In the genomic region with DNA sequence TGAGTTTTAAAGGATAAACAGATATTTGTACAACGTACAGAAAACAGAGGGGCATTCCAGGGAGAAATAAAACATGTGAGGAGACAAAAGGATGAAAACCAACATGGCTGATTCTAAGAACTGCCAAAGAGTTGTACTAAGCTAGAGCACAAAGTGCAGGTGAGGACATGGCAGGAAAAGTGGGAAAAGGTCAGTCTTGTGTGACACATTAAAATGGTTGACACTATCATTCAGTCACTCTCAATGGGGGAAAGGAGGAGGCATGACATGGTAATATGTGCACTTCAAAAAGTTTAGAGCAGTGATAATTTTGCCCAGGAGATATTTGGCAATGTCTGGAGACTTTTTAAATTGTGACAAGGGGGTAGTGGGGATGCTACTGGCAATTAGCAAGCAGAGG, we compare ENCODE assay signal across 23 cellular contexts. TPM values are rescaled to one million over a fixed set of nuclear protein-coding genes. Genes with fewer than 3 reads are reported as not detected.
DNase-seq lines count a peak whose midpoint lies in the region; ATAC-seq, FAIRE-seq and TF ChIP-seq lines count a peak whose summit lies in the region.
"Had no signal": no experiment of that assay in that cellular context is flagged by ENCODE, and none has a peak within 500 bp of the region (broad histone marks: within the 10 kb centered on the region; RNA-seq: fewer than 3 reads in every experiment).

No MANE protein-coding gene starts in this region.

- peak overlapping the region; percentile 1 to 36 for H3K27ac Mint-ChIP-seq in T-cell
- H3K27ac Mint-ChIP-seq in memory B cell = peak overlapping the region; percentile 19

- TF ChIP-seq POLR2A in HepG2 (IDR thresholded peaks at IDR 0.05; ENCODE audit: insufficient read depth in 1 of 2, low read depth in 2 of 2, low read length in 2 of 2) (no peak), right lobe of liver (IDR thresholded peaks at IDR 0.05) (no peak)

- TF ChIP-seq EP300 in HepG2 (IDR thresholded peaks at IDR 0.05; ENCODE audit: low read depth in 2 of 2, low read length in 2 of 2) = no peak
- no peak for TF ChIP-seq EP300 in HepG2 (CRISPR knock-in tag; IDR thresholded peaks at IDR 0.05; ENCODE audit: borderline replicate concordance)

- DNase-seq in HepG2 (ENCODE audit: low spot score) (no peak), right lobe of liver (no peak), T-cell (no peak), memory B cell (ENCODE audit: low spot score in 2 of 2) (no peak), left cardiac atrium (no peak), GM10248 (ENCODE audit: extremely low spot score) (no peak)
- DNase-seq: BE2C; CD8-positive, alpha-beta memory T cell; DMS79; Kasumi-1; MM.1S; NCI-H1092; NCI-H146; NCI-H2081; NCI-H510A; NCI-H748 treated with DMSO at 0.1 percent for 48 hours; OCI-M1; Right ventricle myocardium superior had no signal

- H3K27me3 ChIP-seq in HepG2 (ENCODE audit: control insufficient read depth in 1 of 2, insufficient read depth in 2 of 2, low read length in 2 of 2) (no peaks in the 10 kb centered on the region), right lobe of liver (no peaks in the 10 kb centered on the region)
- H3K27me3 ChIP-seq: BE2C had no signal

- H2AFZ ChIP-seq in HepG2 (ENCODE audit: low read length) = no peak overlapping the region

- no peak for ATAC-seq in HepG2
- ATAC-seq in right lobe of liver = no peak
- ATAC-seq in T-cell (replicated peaks in 1 of 4) = no peak
- no peak for ATAC-seq in memory B cell (ENCODE audit: low read depth)
- no peak for ATAC-seq in left cardiac atrium
- no peak for ATAC-seq in HG02623 (IDR thresholded peaks at IDR 0.05; ENCODE audit: unreplicated experiment)

- H3K4me3 ChIP-seq in HepG2 (replicated peaks in 1 of 3; ENCODE audit: insufficient read depth in 1 of 3, low read depth in 2 of 3, low read length in 3 of 3) = no peak overlapping the region
- H3K4me3 ChIP-seq in right lobe of liver = no peak overlapping the region

- TF ChIP-seq CTCF in HepG2 (CRISPR knock-in tag; IDR thresholded peaks at IDR 0.05) (no peak), right lobe of liver (IDR thresholded peaks at IDR 0.05) (no peak), GM10248 (IDR thresholded peaks at IDR 0.05; ENCODE audit: control extremely low read depth, extremely low read depth, low read depth, missing control alignments) (no peak)

- peaks cover 9% of the 10 kb centered on the region for H3K79me2 ChIP-seq in HepG2 (ENCODE audit: insufficient read depth, low read length)

- H3K9ac ChIP-seq in HepG2 (ENCODE audit: insufficient read depth, low read depth, low read length) = no peak overlapping the region

- H3K9me3 ChIP-seq in HepG2 (ENCODE audit: low read length) = no peaks in the 10 kb centered on the region
- H3K9me3 ChIP-seq in right lobe of liver = no peaks in the 10 kb centered on the region
- H3K9me3 ChIP-seq: BE2C had no signal

- no peak overlapping the region for H3K4me2 ChIP-seq in HepG2 (ENCODE audit: low read depth, low read length)

- no peak overlapping the region for H3K4me3 Mint-ChIP-seq in T-cell
- no peak overlapping the region for H3K4me3 Mint-ChIP-seq in memory B cell
- H3K4me3 Mint-ChIP-seq: CD8-positive, alpha-beta memory T cell; IgD-negative memory B cell had no signal

- WGBS in HepG2 (ENCODE audit: low lambda C conversion rate) = 87% methylated on average over 1 of the region's 1 CpG
- 68% methylated on average over 1 of the region's 1 CpG for WGBS in right lobe of liver (ENCODE audit: insufficient coverage, low coverage, low lambda C conversion rate, missing lambda C conversion rate)

- no peaks in the 10 kb centered on the region for H3K27me3 Mint-ChIP-seq in T-cell
- no peaks in the 10 kb centered on the region for H3K27me3 Mint-ChIP-seq in memory B cell
- H3K27me3 Mint-ChIP-seq: CD8-positive, alpha-beta memory T cell; IgD-negative memory B cell had no signal

- POLR2A ChIA-PET in HepG2 (lab: Yijun Ruan, JAX) (no interaction called here), T-cell (lab: Charles Lee) (interaction anchor here in 1 of 2 donors (0.6 kb wide), 1 partner anchor 29 kb away, joined by 3 read pairs; no protein-coding TSS in a partner anchor), GM10248 (lab: Yijun Ruan, JAX) (no interaction called here)

- no TSS peak for BruUV-seq in HepG2 (replicated peaks; lab: Mats Ljungman, UMichigan)

- no peak overlapping the region for H3K27ac ChIP-seq in HepG2 (ENCODE audit: extremely low read length, insufficient read depth, low read length)
- H3K27ac ChIP-seq in right lobe of liver = no peak overlapping the region
- H3K27ac ChIP-seq: HL-60 had no signal

- CTCF ChIA-PET in HepG2 (lab: Yijun Ruan, JAX; ENCODE audit: low intra/inter-chr PET ratio, low total read pairs) = no interaction called here
- CTCF ChIA-PET in T-cell (lab: Charles Lee) = interaction anchor here in 1 of 2 donors (0.6 to 0.8 kb wide), 2 partner anchors 14 to 25 kb away, joined by 3 read pairs; no protein-coding TSS in a partner anchor
- CTCF ChIA-PET in GM10248 (lab: Yijun Ruan, JAX) = interaction anchor here (1.9 kb wide), 1 partner anchor 23 kb away, joined by 7 read pairs; no protein-coding TSS in a partner anchor

- H3K36me3 Mint-ChIP-seq in T-cell = peaks cover 67% of the 10 kb centered on the region
- peaks cover 34% of the 10 kb centered on the region for H3K36me3 Mint-ChIP-seq in memory B cell

- no peak for TF ChIP-seq RAD21 in HepG2 (CRISPR knock-in tag; IDR thresholded peaks at IDR 0.05)

- H3K4me1 Mint-ChIP-seq in T-cell (peaks cover 24 to 34% (median 30%) of the 10 kb centered on the region in 3 donors), memory B cell (peaks cover 14% of the 10 kb centered on the region)

- intact Hi-C loops in HepG2 (cut with micrococcal nuclease; ENCODE audit: unreplicated experiment) (no loop called here), right lobe of liver (cut with DNase I) (no loop called here), left cardiac atrium (cut with DNase I) (no loop called here)

- no peak for FAIRE-seq in HepG2 (lab: Jason Lieb, UNC)
- FAIRE-seq: H54, HTR-8/SVneo had no signal

- H3K4me1 ChIP-seq in HepG2 (ENCODE audit: insufficient read depth, low read length) = peaks cover 5% of the 10 kb centered on the region; the same call in 1 of the 2 replicates
- no peaks in the 10 kb centered on the region for H3K4me1 ChIP-seq in right lobe of liver

- no peaks in the 10 kb centered on the region for H4K20me1 ChIP-seq in HepG2 (ENCODE audit: insufficient read depth, low read length)

- in situ Hi-C loops in HepG2 (cut with HindIII; ENCODE audit: extremely low pct_ligation_motif_present, low pct_unique_long_range_greater_than_20kb) = no loop called here

- H3K36me3 ChIP-seq in HepG2 (replicated peaks in 1 of 2; ENCODE audit: control insufficient read depth in 1 of 2, insufficient read depth in 2 of 2, low read length in 2 of 2) = peaks cover 6 to 63% of the 10 kb centered on the region in 2 experiments
- H3K36me3 ChIP-seq in right lobe of liver = peaks cover 0 to 32% (median 7%) of the 10 kb centered on the region in 4 donors

- H3K9me3 Mint-ChIP-seq in T-cell (peaks cover 0 to 5% (median 3%) of the 10 kb centered on the region in 3 donors), memory B cell (no peaks in the 10 kb centered on the region)

TF ChIP-seq in HepG2, 621 proteins besides CTCF, POLR2A, EP300 and RAD21 (continues in another document):
- TF ChIP-seq RBFOX2 (IDR thresholded peaks at IDR 0.05; ENCODE audit: low read depth, low read length) (no peak), ZNF616 (CRISPR knock-in tag; IDR thresholded peaks at IDR 0.05; ENCODE audit: low read depth) (0 out of 2 replicates have a peak, but pooled peaks have one; percentile 37), JUNB (CRISPR knock-in tag; IDR thresholded peaks at IDR 0.05; ENCODE audit: borderline replicate concordance) (no peak), ZMYM4 (CRISPR knock-in tag; IDR thresholded peaks at IDR 0.05) (0 out of 2 replicates have a peak, but pooled peaks have one; percentile 20), SMARCE1 (IDR thresholded peaks at IDR 0.05; ENCODE audit: borderline replicate concordance) (no peak)

RNA-seq across cellular contexts. Expression of gene PHIP, which starts 21.8 kb away (rescaled TPM):
- total RNA-seq in HepG2 (2016; rRNA removed; fragmentation: Illumina TruSeq; extraction: Trizol) = 23.5 and 36.0 TPM in 2 replicates
- 5.8 and 5.9 TPM in 2 replicates for total RNA-seq in HepG2 (2016; cell fraction: cytosol; rRNA removed; fragmentation: Illumina TruSeq; extraction: Trizol; ENCODE audit: low read depth)
- 22.7 and 33.7 TPM in 2 replicates for total RNA-seq in HepG2 (2016; cell fraction: insoluble cytoplasmic fraction; rRNA removed; fragmentation: Illumina TruSeq; extraction: Trizol)
- 6.2 and 7.7 TPM in 2 replicates for total RNA-seq in HepG2 (2016; cell fraction: membrane; rRNA removed; fragmentation: Illumina TruSeq; extraction: Trizol)
- total RNA-seq in HepG2 (2016; cell fraction: nucleus; rRNA removed; fragmentation: Illumina TruSeq; extraction: Trizol) = 60.3 and 61.0 TPM in 2 replicates
- polyA plus RNA-seq in HepG2 (2011; rRNA removed) = 5.3 and 6.5 TPM in 2 replicates
- polyA plus RNA-seq in HepG2 (2011; cell fraction: cytosol; rRNA removed) = 1.9 and 2.7 TPM in 2 replicates
- polyA plus RNA-seq in HepG2 (2011; cell fraction: nucleus; rRNA removed) = 11.2 and 12.3 TPM in 2 replicates
- polyA plus RNA-seq in HepG2 (2012) = 11.8 and 14.6 TPM in 2 replicates
- polyA plus RNA-seq in HepG2 (2016; cell fraction: cytosol; fragmentation: Illumina TruSeq; extraction: Trizol; ENCODE audit: low read depth) = 0.29 and 0.36 TPM in 2 replicates
- polyA plus RNA-seq in HepG2 (2016; cell fraction: insoluble cytoplasmic fraction; fragmentation: Illumina TruSeq; extraction: Trizol; ENCODE audit: low read depth) = 14.4 and 15.1 TPM in 2 replicates
- polyA plus RNA-seq in HepG2 (2016; cell fraction: membrane; fragmentation: Illumina TruSeq; extraction: Trizol; ENCODE audit: low read depth) = 0.94 and 1.2 TPM in 2 replicates
- 48.0 and 52.8 TPM in 2 replicates for polyA plus RNA-seq in HepG2 (2016; cell fraction: nucleus; fragmentation: Illumina TruSeq; extraction: Trizol; ENCODE audit: insufficient read depth, low read depth)
- polyA minus RNA-seq in HepG2 (2011; rRNA and poly(A)+ RNA removed; ENCODE audit: low replicate concordance) = 10.0 and 19.3 TPM in 2 replicates
- 15.4 and 16.9 TPM in 2 replicates for polyA minus RNA-seq in HepG2 (2011; cell fraction: cytosol; rRNA and poly(A)+ RNA removed)
- 103 and 105 TPM in 2 replicates for polyA minus RNA-seq in HepG2 (2011; cell fraction: nucleus; rRNA and poly(A)+ RNA removed)
- 1 to 10 TPM; 5.0 to 7.8 (median 6.4) TPM for total RNA-seq in right lobe of liver
- total RNA-seq in T-cell = 10 to 100 TPM; 32.1 to 44.6 (median 33.5) TPM
- total RNA-seq in left cardiac atrium = 10 to 100 TPM; 14.6 to 17.1 TPM
